Comparison of ENCODE assay signal across 11 cellular contexts in genomic region chr2:119683717-119684443, GRCh38. TPM values are rescaled to one million over a fixed set of nuclear protein-coding genes. Genes with fewer than 3 reads are reported as not detected.
DNase-seq lines count a peak whose midpoint lies in the region; ATAC-seq and TF ChIP-seq lines count a peak whose summit lies in the region.
"Had no signal": no experiment of that assay in that cellular context is flagged by ENCODE, and none has a peak within 500 bp of the region (broad histone marks: within the 10 kb centered on the region; RNA-seq: fewer than 3 reads in every experiment).

No MANE protein-coding gene starts in this region.

- H4K20me1 ChIP-seq in fibroblast of lung (ENCODE audit: control insufficient read depth, extremely low read depth, insufficient read depth, low read length), result no peaks in the 10 kb centered on the region

- no peak overlapping the region for H3K27ac ChIP-seq in fibroblast of lung (ENCODE audit: insufficient read depth, low read length)
- no peak overlapping the region for H3K27ac ChIP-seq in brain microvascular endothelial cell

- H3K36me3 ChIP-seq in fibroblast of lung (ENCODE audit: control insufficient read depth, insufficient read depth, low read length), result peaks cover 2% of the 10 kb centered on the region
- H3K36me3 ChIP-seq in brain microvascular endothelial cell (replicated peaks), result no peaks in the 10 kb centered on the region

- no peak overlapping the region for H3K4me2 ChIP-seq in fibroblast of lung (ENCODE audit: extremely low read depth, insufficient read depth, low read length)

- no peaks in the 10 kb centered on the region for H3K4me1 ChIP-seq in fibroblast of lung (ENCODE audit: control insufficient read depth, extremely low read depth, insufficient read depth, low read length)

- in situ Hi-C loops in brain microvascular endothelial cell (cut with HindIII; ENCODE audit: low pct_ligation_motif_present, low sequenced_read_pairs), result no loop called here

- H2AFZ ChIP-seq in fibroblast of lung (ENCODE audit: low read length), result no peak overlapping the region

- no peak for TF ChIP-seq CTCF in fibroblast of lung (conservative IDR thresholded peaks at IDR 0.05 in 1 of 2, IDR thresholded peaks at IDR 0.05 in 1 of 2; ENCODE audit: low read depth in 1 of 2, low read length in 2 of 2)
- no peak for TF ChIP-seq CTCF in brain microvascular endothelial cell (IDR thresholded peaks at IDR 0.05; ENCODE audit: low read depth, low read length, missing control alignments)

- H3K4me3 ChIP-seq in fibroblast of lung (replicated peaks in 1 of 4; ENCODE audit: control extremely low read depth in 1 of 4, insufficient read depth in 1 of 4, low read depth in 3 of 4, low read length in 4 of 4) (no peak overlapping the region), brain microvascular endothelial cell (ENCODE audit: low read depth, low read length) (no peak overlapping the region)

- H3K27me3 ChIP-seq in fibroblast of lung (ENCODE audit: control insufficient read depth, insufficient read depth, low read length), result no peaks in the 10 kb centered on the region
- no peaks in the 10 kb centered on the region for H3K27me3 ChIP-seq in brain microvascular endothelial cell (replicated peaks)

- ATAC-seq in GM21825 (IDR thresholded peaks at IDR 0.05; ENCODE audit: unreplicated experiment), result no peak
- ATAC-seq: natural killer cell had no signal

- peaks cover 3% of the 10 kb centered on the region for H3K79me2 ChIP-seq in fibroblast of lung (ENCODE audit: control insufficient read depth, insufficient read depth, low read length)

- H3K9ac ChIP-seq in fibroblast of lung (ENCODE audit: insufficient read depth, low read length), result no peak overlapping the region

- DNase-seq in H4 (ENCODE audit: low spot score), result peak; percentile 26
- DNase-seq in SK-N-DZ (ENCODE audit: low spot score), result peak; percentile 34
- peak; percentile 23 to 60 for DNase-seq in fibroblast of lung (ENCODE audit: low read depth in 2 of 2)
- peak; percentile 82 for DNase-seq in renal cortical epithelial cell (ENCODE audit: low read depth)
- no peak for DNase-seq in dermis blood vessel endothelial cell
- no peak for DNase-seq in brain microvascular endothelial cell
- DNase-seq in HPDE6-E6E7 (ENCODE audit: extremely low spot score), result no peak
- DNase-seq: activated CD8-positive, alpha-beta memory T cell treated with anti-CD3 and anti-CD28 coated beads, Interleukin-2, amount 50 U/mL, for 4 hours; natural killer cell; NCI-H446 treated with DMSO at 0.1 percent for 48 hours had no signal

- H3K9me3 ChIP-seq in fibroblast of lung (ENCODE audit: control insufficient read depth, insufficient read depth, low read depth, low read length), result no peaks in the 10 kb centered on the region

RNA-seq across cellular contexts. Expression of gene TMEM177, which starts 4.9 kb away (rescaled TPM):
- 16.1 and 17.2 TPM in 2 replicates for total RNA-seq in H4 (2014; rRNA removed; shearing (Covaris generic))
- 24.4 and 26.3 TPM in 2 replicates for polyA plus RNA-seq in SK-N-DZ (2014; cell fraction: cytosol; rRNA removed)
- polyA plus RNA-seq in SK-N-DZ (2014; cell fraction: nucleus; rRNA removed), result 16.9 and 17.7 TPM in 2 replicates
- total RNA-seq in fibroblast of lung (5.6 and 6.1 TPM in 2 replicates), renal cortical epithelial cell (9.6 and 13.0 TPM in 2 replicates), dermis blood vessel endothelial cell (6.5 and 8.6 TPM in 2 replicates)
- 5.8 and 8.4 TPM in 2 replicates for polyA plus RNA-seq in fibroblast of lung
- 6.8 and 10.4 TPM in 2 replicates for polyA plus RNA-seq in fibroblast of lung (2012)
- polyA minus RNA-seq in fibroblast of lung (ENCODE audit: low replicate concordance), result 10.0 and 11.8 TPM in 2 replicates

Comparison
In these comparisons a context has a peak if more than half of its experiments do, and no peak if none do; other contexts are left out.
1. DNase-seq: peak in H4 (single experiment), SK-N-DZ (single experiment), fibroblast of lung (2 of 2) and renal cortical epithelial cell (single experiment); none in dermis blood vessel endothelial cell (single experiment), brain microvascular endothelial cell (single experiment) and HPDE6-E6E7 (single experiment).